Comparison of ENCODE assay signal across 1 cellular context in the genomic region with DNA sequence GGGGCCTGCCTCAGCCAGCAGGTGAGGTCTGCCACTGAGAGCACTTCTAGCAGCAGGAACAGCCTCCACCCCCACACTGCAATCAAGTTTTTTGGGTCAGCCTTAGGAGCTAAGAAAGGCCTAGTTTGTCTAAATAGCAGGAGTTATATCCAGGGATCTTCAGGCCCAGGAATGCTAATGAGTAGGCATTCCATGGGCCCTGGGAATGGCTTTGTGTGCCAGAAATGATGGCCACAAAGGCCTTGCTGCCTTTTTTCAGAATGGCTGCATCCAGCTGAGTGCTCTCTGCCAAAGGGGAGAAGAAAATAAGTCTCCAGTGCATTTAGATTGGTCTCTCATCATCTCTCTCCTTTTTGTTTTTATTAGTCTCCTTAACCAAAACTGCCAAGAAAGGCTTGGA.
TF ChIP-seq lines count a peak whose summit lies in the region.

No MANE protein-coding gene starts in this region.

TF ChIP-seq in GM12878, 131 proteins besides CTCF, POLR2A, EP300 and RAD21:
- TF ChIP-seq CHD1 (IDR thresholded peaks at IDR 0.05; ENCODE audit: low read depth, low read length) (no peak), STAT3 (IDR thresholded peaks at IDR 0.05; ENCODE audit: low read depth, low read length) (no peak), SUPT20H (IDR thresholded peaks at IDR 0.05; ENCODE audit: borderline replicate concordance, control insufficient read depth, low read depth, low read length) (no peak), CHD4 (IDR thresholded peaks at IDR 0.05) (no peak), ZNF207 (IDR thresholded peaks at IDR 0.05; ENCODE audit: borderline replicate concordance) (no peak), SMARCA5 (IDR thresholded peaks at IDR 0.05) (no peak), SMAD5 (IDR thresholded peaks at IDR 0.05; ENCODE audit: low read depth) (no peak), PML (IDR thresholded peaks at IDR 0.05; ENCODE audit: low read length) (no peak), SIX5 (IDR thresholded peaks at IDR 0.05; ENCODE audit: low read depth, low read length, severe bottlenecking) (no peak), CBX5 (IDR thresholded peaks at IDR 0.05; ENCODE audit: low read depth) (no peak), POLR2AphosphoS2 (IDR thresholded peaks at IDR 0.05; ENCODE audit: low read depth, low read length) (no peak), ZNF384 (IDR thresholded peaks at IDR 0.05; ENCODE audit: borderline replicate concordance, low read depth, low read length) (no peak), SREBF2 (IDR thresholded peaks at IDR 0.05; ENCODE audit: low read length) (no peak)
- TF ChIP-seq, protein P1, sequence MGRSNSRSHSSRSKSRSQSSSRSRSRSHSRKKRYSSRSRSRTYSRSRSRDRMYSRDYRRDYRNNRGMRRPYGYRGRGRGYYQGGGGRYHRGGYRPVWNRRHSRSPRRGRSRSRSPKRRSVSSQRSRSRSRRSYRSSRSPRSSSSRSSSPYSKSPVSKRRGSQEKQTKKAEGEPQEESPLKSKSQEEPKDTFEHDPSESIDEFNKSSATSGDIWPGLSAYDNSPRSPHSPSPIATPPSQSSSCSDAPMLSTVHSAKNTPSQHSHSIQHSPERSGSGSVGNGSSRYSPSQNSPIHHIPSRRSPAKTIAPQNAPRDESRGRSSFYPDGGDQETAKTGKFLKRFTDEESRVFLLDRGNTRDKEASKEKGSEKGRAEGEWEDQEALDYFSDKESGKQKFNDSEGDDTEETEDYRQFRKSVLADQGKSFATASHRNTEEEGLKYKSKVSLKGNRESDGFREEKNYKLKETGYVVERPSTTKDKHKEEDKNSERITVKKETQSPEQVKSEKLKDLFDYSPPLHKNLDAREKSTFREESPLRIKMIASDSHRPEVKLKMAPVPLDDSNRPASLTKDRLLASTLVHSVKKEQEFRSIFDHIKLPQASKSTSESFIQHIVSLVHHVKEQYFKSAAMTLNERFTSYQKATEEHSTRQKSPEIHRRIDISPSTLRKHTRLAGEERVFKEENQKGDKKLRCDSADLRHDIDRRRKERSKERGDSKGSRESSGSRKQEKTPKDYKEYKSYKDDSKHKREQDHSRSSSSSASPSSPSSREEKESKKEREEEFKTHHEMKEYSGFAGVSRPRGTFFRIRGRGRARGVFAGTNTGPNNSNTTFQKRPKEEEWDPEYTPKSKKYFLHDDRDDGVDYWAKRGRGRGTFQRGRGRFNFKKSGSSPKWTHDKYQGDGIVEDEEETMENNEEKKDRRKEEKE (IDR thresholded peaks at IDR 0.05): no peak
- TF ChIP-seq, protein P2, sequence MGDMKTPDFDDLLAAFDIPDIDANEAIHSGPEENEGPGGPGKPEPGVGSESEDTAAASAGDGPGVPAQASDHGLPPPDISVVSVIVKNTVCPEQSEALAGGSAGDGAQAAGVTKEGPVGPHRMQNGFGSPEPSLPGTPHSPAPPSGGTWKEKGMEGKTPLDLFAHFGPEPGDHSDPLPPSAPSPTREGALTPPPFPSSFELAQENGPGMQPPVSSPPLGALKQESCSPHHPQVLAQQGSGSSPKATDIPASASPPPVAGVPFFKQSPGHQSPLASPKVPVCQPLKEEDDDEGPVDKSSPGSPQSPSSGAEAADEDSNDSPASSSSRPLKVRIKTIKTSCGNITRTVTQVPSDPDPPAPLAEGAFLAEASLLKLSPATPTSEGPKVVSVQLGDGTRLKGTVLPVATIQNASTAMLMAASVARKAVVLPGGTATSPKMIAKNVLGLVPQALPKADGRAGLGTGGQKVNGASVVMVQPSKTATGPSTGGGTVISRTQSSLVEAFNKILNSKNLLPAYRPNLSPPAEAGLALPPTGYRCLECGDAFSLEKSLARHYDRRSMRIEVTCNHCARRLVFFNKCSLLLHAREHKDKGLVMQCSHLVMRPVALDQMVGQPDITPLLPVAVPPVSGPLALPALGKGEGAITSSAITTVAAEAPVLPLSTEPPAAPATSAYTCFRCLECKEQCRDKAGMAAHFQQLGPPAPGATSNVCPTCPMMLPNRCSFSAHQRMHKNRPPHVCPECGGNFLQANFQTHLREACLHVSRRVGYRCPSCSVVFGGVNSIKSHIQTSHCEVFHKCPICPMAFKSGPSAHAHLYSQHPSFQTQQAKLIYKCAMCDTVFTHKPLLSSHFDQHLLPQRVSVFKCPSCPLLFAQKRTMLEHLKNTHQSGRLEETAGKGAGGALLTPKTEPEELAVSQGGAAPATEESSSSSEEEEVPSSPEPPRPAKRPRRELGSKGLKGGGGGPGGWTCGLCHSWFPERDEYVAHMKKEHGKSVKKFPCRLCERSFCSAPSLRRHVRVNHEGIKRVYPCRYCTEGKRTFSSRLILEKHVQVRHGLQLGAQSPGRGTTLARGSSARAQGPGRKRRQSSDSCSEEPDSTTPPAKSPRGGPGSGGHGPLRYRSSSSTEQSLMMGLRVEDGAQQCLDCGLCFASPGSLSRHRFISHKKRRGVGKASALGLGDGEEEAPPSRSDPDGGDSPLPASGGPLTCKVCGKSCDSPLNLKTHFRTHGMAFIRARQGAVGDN (IDR thresholded peaks at IDR 0.05): no peak
